In the genomic region with DNA sequence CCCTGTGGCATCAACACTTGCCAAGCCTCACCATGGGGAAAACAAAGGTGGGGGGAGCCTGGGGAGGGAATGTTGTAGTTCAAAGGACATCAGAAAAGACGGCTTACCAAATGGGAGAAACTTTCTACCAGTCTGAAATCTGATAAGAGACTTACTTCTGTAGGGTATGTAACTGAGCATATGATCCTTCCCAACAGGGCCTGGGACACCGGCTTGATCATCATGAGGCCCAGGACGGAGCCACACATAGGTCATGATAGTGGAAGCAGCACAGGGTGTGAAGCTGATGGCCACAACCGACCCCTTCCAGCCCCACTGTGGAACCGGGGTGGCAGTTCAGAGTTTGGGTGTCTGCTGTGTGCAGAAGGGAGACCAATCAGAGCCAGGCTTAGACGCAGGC, we compare ENCODE assay signal across 16 cellular contexts. TPM values are rescaled to one million over a fixed set of nuclear protein-coding genes. Genes with fewer than 3 reads are reported as not detected.
A peak's percentile ranks its signal among the peaks of the same experiment; 100 is the strongest.
DNase-seq lines count a peak whose midpoint lies in the region; ATAC-seq and TF ChIP-seq lines count a peak whose summit lies in the region.
"Had no signal": no experiment of that assay in that cellular context is flagged by ENCODE, and none has a peak within 500 bp of the region (broad histone marks: within the 10 kb centered on the region; RNA-seq: fewer than 3 reads in every experiment).

No MANE protein-coding gene starts in this region.

- H3K4me1 ChIP-seq in RWPE2 (ENCODE audit: insufficient read depth, poor library complexity, severe bottlenecking) (peaks cover 42% of the 10 kb centered on the region), esophagus squamous epithelium (peaks cover 7 to 58% (median 23%) of the 10 kb centered on the region in 3 donors), parathyroid adenoma (peaks cover 26% of the 10 kb centered on the region)

- H3K4me3 ChIP-seq in AG04450 (ENCODE audit: low read depth, low read length), result no peak overlapping the region
- no peak overlapping the region for H3K4me3 ChIP-seq in RWPE2 (ENCODE audit: severe bottlenecking)
- H3K4me3 ChIP-seq in esophagus squamous epithelium, result no peak overlapping the region
- H3K4me3 ChIP-seq in parathyroid adenoma (ENCODE audit: low read depth, low read length), result no peak overlapping the region
- H3K4me3 ChIP-seq: upper lobe of left lung had no signal

- H3K79me2 ChIP-seq in parathyroid adenoma, result peaks cover 41% of the 10 kb centered on the region

- ATAC-seq in RWPE2 (ENCODE audit: low read depth), result peak; percentile 5; the same call in 2 of the 3 replicates
- no peak for ATAC-seq in GM21423 (IDR thresholded peaks at IDR 0.05; ENCODE audit: unreplicated experiment)

- POLR2A ChIA-PET in AG04450 (lab: Yijun Ruan, JAX), result no interaction called here

- H3K9ac ChIP-seq in parathyroid adenoma, result no peak overlapping the region

- CTCF ChIA-PET in AG04450 (lab: Charles Lee), result interaction anchor here (1.2 kb wide), 1 partner anchor 8 kb away, joined by 3 read pairs; no protein-coding TSS in a partner anchor

- H2AFZ ChIP-seq in parathyroid adenoma, result no peak overlapping the region

- H3K4me2 ChIP-seq in parathyroid adenoma (ENCODE audit: low read length), result peak overlapping the region; percentile 33

- 89 to 100% methylated on average over 2 to 6 of the region's 6 CpGs for WGBS in esophagus squamous epithelium, 2 donors

- H3K9me3 ChIP-seq in AG04450 (ENCODE audit: control insufficient read depth, insufficient read depth, low read length) (no peaks in the 10 kb centered on the region), RWPE2 (ENCODE audit: severe bottlenecking) (no peaks in the 10 kb centered on the region), esophagus squamous epithelium (no peaks in the 10 kb centered on the region), parathyroid adenoma (ENCODE audit: control insufficient read depth, low read length) (no peaks in the 10 kb centered on the region)
- H3K9me3 ChIP-seq: upper lobe of left lung had no signal

- TF ChIP-seq CTCF in AG04450 (IDR thresholded peaks at IDR 0.05; ENCODE audit: low read depth, low read length) (no peak), RWPE2 (IDR thresholded peaks at IDR 0.05; ENCODE audit: poor library complexity, severe bottlenecking) (no peak), esophagus squamous epithelium (IDR thresholded peaks at IDR 0.05) (no peak), parathyroid adenoma (IDR thresholded peaks at IDR 0.05) (no peak)

- H3K27ac ChIP-seq in AG04450 (ENCODE audit: low read depth, low read length) (peak overlapping the region; percentile 84), RWPE2 (ENCODE audit: poor library complexity, severe bottlenecking) (peak overlapping the region; percentile 93), esophagus squamous epithelium (peak overlapping the region in 3 of 4 donors; percentile 11 to 70 (median 37)), parathyroid adenoma (peak overlapping the region; percentile 56)

- no peaks in the 10 kb centered on the region for H3K27me3 ChIP-seq in AG04450 (ENCODE audit: control insufficient read depth, insufficient read depth, low read length)
- H3K27me3 ChIP-seq in RWPE2 (ENCODE audit: insufficient read depth, poor library complexity, severe bottlenecking), result no peaks in the 10 kb centered on the region
- no peaks in the 10 kb centered on the region for H3K27me3 ChIP-seq in esophagus squamous epithelium
- H3K27me3 ChIP-seq in parathyroid adenoma (ENCODE audit: control insufficient read depth, insufficient read depth, low read length), result no peaks in the 10 kb centered on the region
- H3K27me3 ChIP-seq: upper lobe of left lung had no signal

- no peak for TF ChIP-seq POLR2A in esophagus squamous epithelium (IDR thresholded peaks at IDR 0.05)

- intact Hi-C loops in esophagus squamous epithelium (cut with DNase I), result no loop called here

- DNase-seq in AG04450 (ENCODE audit: low read depth, low spot score) (no peak), RWPE2 (ENCODE audit: low spot score) (no peak), esophagus squamous epithelium (lab: John Stamatoyannopoulos, UW) (no peak), NCI-H146 (lab: John Stamatoyannopoulos, UW) (no peak), KG1 (lab: John Stamatoyannopoulos, UW) (no peak), HPDE6-E6E7 (ENCODE audit: extremely low spot score) (no peak)
- DNase-seq: activated CD4-positive, CD25-positive, alpha-beta regulatory T cell treated with anti-CD3 and anti-CD28 coated beads, Interleukin-2, amount 50 U/mL, for 72 hours; activated CD8-positive, alpha-beta memory T cell treated with anti-CD3 and anti-CD28 coated beads, Interleukin-2, amount 50 U/mL, for 48 hours; activated naive CD4-positive, alpha-beta T cell treated with Interleukin-2 at 50 U/mL for 16 hours; islet precursor cell; MV-4-11; NCI-H774; T-helper 2 cell had no signal

- H3K36me3 ChIP-seq in RWPE2 (ENCODE audit: low read depth) (peaks cover 15% of the 10 kb centered on the region; the same call in 1 of the 2 replicates), esophagus squamous epithelium (no peaks in the 10 kb centered on the region), parathyroid adenoma (ENCODE audit: control insufficient read depth, insufficient read depth, low read length) (no peaks in the 10 kb centered on the region)
- H3K36me3 ChIP-seq: upper lobe of left lung had no signal

RNA-seq across cellular contexts. Expression of a gene that starts 51.1 kb away (rescaled TPM):
- polyA plus RNA-seq in AG04450 (2011; rRNA removed), result 17.8 and 18.5 TPM in 2 replicates
- polyA minus RNA-seq in AG04450 (2011; rRNA and poly(A)+ RNA removed), result 29.1 and 40.9 TPM in 2 replicates
- total RNA-seq in esophagus squamous epithelium, result 10 to 100 TPM; 11.2 to 30.9 (median 15.9) TPM

Comparison
In these comparisons a context has a peak if more than half of its experiments do, and no peak if none do; other contexts are left out.
1. H3K27ac ChIP-seq: peak in every context shown above with its lines; median percentile 93 in RWPE2; 84 in AG04450; 56 in parathyroid adenoma; 37 in esophagus squamous epithelium.